ENCODE assay signal across 9 cellular contexts in the genomic region with DNA sequence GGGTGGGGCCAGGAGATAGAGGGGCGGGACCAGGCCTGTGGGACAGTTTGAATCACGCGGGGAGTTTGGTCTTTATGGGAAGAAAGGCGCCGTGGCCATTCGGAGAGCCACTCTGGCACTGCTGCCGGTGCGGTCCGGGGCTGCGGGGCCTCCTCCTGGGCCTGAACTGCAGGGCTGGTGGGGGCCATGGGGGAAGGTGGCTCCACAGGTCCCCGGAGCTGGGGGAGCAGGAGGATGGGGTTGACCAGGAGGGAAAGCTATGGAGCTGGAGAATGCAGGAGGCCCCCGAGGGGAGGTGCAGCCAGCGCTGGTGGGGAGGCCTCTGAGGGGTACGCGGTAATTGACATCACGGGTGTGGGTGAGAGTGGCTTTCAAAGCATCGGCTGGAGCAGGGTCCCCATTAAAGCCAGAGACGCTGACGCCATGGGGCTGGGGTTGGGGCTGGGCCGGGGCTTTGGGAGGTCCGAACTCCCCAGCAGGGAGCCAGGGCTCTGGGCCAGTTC. TPM values are rescaled to one million over a fixed set of nuclear protein-coding genes. Genes with fewer than 3 reads are reported as not detected.
A peak's percentile ranks its signal among the peaks of the same experiment; 100 is the strongest.
DNase-seq lines count a peak whose midpoint lies in the region; ATAC-seq and TF ChIP-seq lines count a peak whose summit lies in the region.
"Had no signal": no experiment of that assay in that cellular context is flagged by ENCODE, and none has a peak within 500 bp of the region (broad histone marks: within the 10 kb centered on the region; RNA-seq: fewer than 3 reads in every experiment).

No MANE protein-coding gene starts in this region.

- DNase-seq in DND-41 (peak; percentile 51), neuronal stem cell (ENCODE audit: low spot score) (no peak), A673 (ENCODE audit: low spot score) (no peak), hypothalamus (lab: John Stamatoyannopoulos, UW) (no peak), DMS79 (lab: John Stamatoyannopoulos, UW) (no peak)

- H4K8ac ChIP-seq in neuronal stem cell (ENCODE audit: low read depth, low read length): no peak overlapping the region

- CTCF ChIA-PET in A673 (lab: Charles Lee): interaction anchor here (1.0 to 1.4 kb wide), 3 partner anchors 27 to 186 kb away, joined by 3 to 27 read pairs (median 5); no protein-coding TSS in a partner anchor

- peaks cover 62% of the 10 kb centered on the region for H3K27me3 Mint-ChIP-seq in brain

- H3K4me1 ChIP-seq in DND-41 (ENCODE audit: insufficient read depth, low read length) (peaks cover 76% of the 10 kb centered on the region), HUES64 (ENCODE audit: insufficient read depth, low read length) (peaks cover 14% of the 10 kb centered on the region; the same call in 1 of the 2 replicates), neuronal stem cell (ENCODE audit: control insufficient read depth in 2 of 2, insufficient read depth in 1 of 2, low read depth in 1 of 2, low read length in 2 of 2) (peaks cover 7 to 18% of the 10 kb centered on the region in 2 donors), A673 (ENCODE audit: insufficient read depth, low read length, poor library complexity, severe bottlenecking) (peaks cover 15% of the 10 kb centered on the region)

- H3K79me2 ChIP-seq in DND-41 (ENCODE audit: insufficient read depth, low read length): peaks cover 54% of the 10 kb centered on the region

- H3K9ac ChIP-seq in DND-41 (ENCODE audit: low read depth, low read length) (peak overlapping the region; percentile 95), HUES64 (ENCODE audit: low read depth, low read length) (no peak overlapping the region), neuronal stem cell (ENCODE audit: low read depth, low read length, poor library complexity) (no peak overlapping the region)

- peak overlapping the region; percentile 85 for H3K18ac ChIP-seq in neuronal stem cell (ENCODE audit: low read length)

- TF ChIP-seq CTCF in DND-41 (IDR thresholded peaks at IDR 0.05; ENCODE audit: borderline replicate concordance, extremely low read depth, low read length, poor library complexity, severe bottlenecking) (no peak), brain (conservative IDR thresholded peaks at IDR 0.05) (no peak), A673 (conservative IDR thresholded peaks at IDR 0.05; ENCODE audit: low read depth, low read length) (no peak)

- ATAC-seq in DND-41 (ENCODE audit: insufficient read depth, low read depth) (no peak), HG02973 (IDR thresholded peaks at IDR 0.05; ENCODE audit: unreplicated experiment) (no peak)

- 12% methylated on average over 21 of the region's 21 CpGs for WGBS in HUES64
- no CpG with 5 or more reads among the region's 21 CpGs for WGBS in neuronal stem cell (ENCODE audit: extremely low coverage in 2 of 2, insufficient read length in 2 of 2, insufficient replicate concordance in 1 of 2), 2 donors

- POLR2A ChIA-PET in A673 (lab: Charles Lee; ENCODE audit: low non-redundant PET): no interaction called here

- H3K4me3 ChIP-seq in DND-41 (ENCODE audit: low read depth in 1 of 2, low read length in 2 of 2) (peak overlapping the region in 1 of 2 experiments; percentile 95; a peak in 3 of 4 replicates), HUES64 (ENCODE audit: low read length) (peak overlapping the region; percentile 40), neuronal stem cell (ENCODE audit: low read length in 2 of 2) (peak overlapping the region in 1 of 2 donors; percentile 14), A673 (ENCODE audit: low read depth, low read length, poor library complexity, severe bottlenecking) (no peak overlapping the region)

- H3K4me2 ChIP-seq in DND-41 (ENCODE audit: insufficient read depth, low read length) (peak overlapping the region; percentile 97), neuronal stem cell (ENCODE audit: insufficient read depth, low read length, poor library complexity, severe bottlenecking) (peak overlapping the region; percentile 18)

- H4K20me1 ChIP-seq in DND-41 (ENCODE audit: insufficient read depth, low read length): peaks cover 15% of the 10 kb centered on the region

- H2BK12ac ChIP-seq in neuronal stem cell (ENCODE audit: low read length): peak overlapping the region; percentile 16

- BruUV-seq in A673 (replicated peaks; lab: Mats Ljungman, UMichigan): no TSS peak

- H3K4ac ChIP-seq in neuronal stem cell (ENCODE audit: low read length): no peak overlapping the region

- peak overlapping the region; percentile 56 for H3K14ac ChIP-seq in neuronal stem cell (ENCODE audit: low read length)

- peaks cover 33% of the 10 kb centered on the region for H3K4me1 Mint-ChIP-seq in brain

- H3K36me3 ChIP-seq in DND-41 (ENCODE audit: insufficient read depth, low read length) (peaks cover 21% of the 10 kb centered on the region), HUES64 (ENCODE audit: insufficient read depth, low read length) (no peaks in the 10 kb centered on the region), neuronal stem cell (replicated peaks in 1 of 2; ENCODE audit: control insufficient read depth in 2 of 2, insufficient read depth in 2 of 2, low read length in 2 of 2) (no peaks in the 10 kb centered on the region), A673 (ENCODE audit: insufficient read depth, low read length, poor library complexity, severe bottlenecking) (no peaks in the 10 kb centered on the region)

- no peak overlapping the region; the same call in 1 of the 2 replicates for H2AFZ ChIP-seq in DND-41 (ENCODE audit: low read depth, low read length)
- peak overlapping the region; percentile 45 for H2AFZ ChIP-seq in neuronal stem cell (ENCODE audit: low read length)

- H2BK5ac ChIP-seq in neuronal stem cell (ENCODE audit: low read length): peak overlapping the region; percentile 60

- H2BK15ac ChIP-seq in neuronal stem cell (ENCODE audit: low read length): peak overlapping the region; percentile 89

- peak overlapping the region; percentile 59 to 76 (median 75) for H3K4me3 Mint-ChIP-seq in brain

- peaks cover 7% of the 10 kb centered on the region for H3K36me3 Mint-ChIP-seq in brain

- no peak overlapping the region for H3K27ac Mint-ChIP-seq in brain

- H3K79me1 ChIP-seq in neuronal stem cell (ENCODE audit: low read depth, low read length): peaks cover 3% of the 10 kb centered on the region

- no peak overlapping the region for H4K91ac ChIP-seq in neuronal stem cell (ENCODE audit: low read depth, low read length, poor library complexity)

- H3K9me3 Mint-ChIP-seq in brain: peaks cover 11 to 17% (median 11%) of the 10 kb centered on the region in 5 experiments

- intact Hi-C loops in A673 (cut with micrococcal nuclease; ENCODE audit: unreplicated experiment): loop anchor here (1.0 to 10.0 kb wide), 4 partner anchors 36 to 186 kb away; no protein-coding TSS in a partner anchor

- peak overlapping the region; percentile 64 for H2BK120ac ChIP-seq in neuronal stem cell (ENCODE audit: low read depth, low read length)

- H3K9me3 ChIP-seq in DND-41 (ENCODE audit: insufficient read depth, low read length, severe bottlenecking): peaks cover 24% of the 10 kb centered on the region
- H3K9me3 ChIP-seq in HUES64 (ENCODE audit: insufficient read depth, low read depth, low read length): peaks cover 12% of the 10 kb centered on the region
- peaks cover 4 to 12% of the 10 kb centered on the region in 2 donors for H3K9me3 ChIP-seq in neuronal stem cell (replicated peaks in 1 of 2; ENCODE audit: control insufficient read depth in 2 of 2, insufficient read depth in 1 of 2, low read depth in 1 of 2, low read length in 2 of 2)
- H3K9me3 ChIP-seq in A673 (ENCODE audit: low read depth, low read length, poor library complexity, severe bottlenecking): peaks cover 10% of the 10 kb centered on the region

- H3K27me3 ChIP-seq in DND-41 (ENCODE audit: insufficient read depth, low read length, poor library complexity) (peaks cover 4% of the 10 kb centered on the region), HUES64 (ENCODE audit: insufficient read depth, low read length) (peaks cover 89% of the 10 kb centered on the region), neuronal stem cell (ENCODE audit: control insufficient read depth in 3 of 3, insufficient read depth in 3 of 3, low read depth in 1 of 3, low read length in 3 of 3) (peaks cover 49 to 73% (median 60%) of the 10 kb centered on the region in 3 experiments), A673 (replicated peaks; ENCODE audit: insufficient read depth, low read depth, low read length, poor library complexity) (peaks cover 89% of the 10 kb centered on the region)

- peak overlapping the region; percentile 94 for H3K23ac ChIP-seq in neuronal stem cell (ENCODE audit: low read depth, low read length, poor library complexity)

- H3K27ac ChIP-seq in DND-41 (ENCODE audit: low read length) (peak overlapping the region; percentile 94), HUES64 (ENCODE audit: low read depth, low read length) (no peak overlapping the region), neuronal stem cell (replicated peaks; ENCODE audit: low read length) (no peak overlapping the region), A673 (ENCODE audit: low read depth, low read length, poor library complexity, severe bottlenecking) (no peak overlapping the region)

- peak overlapping the region; percentile 16 for H2AK5ac ChIP-seq in neuronal stem cell (ENCODE audit: low read depth, low read length)

RNA-seq across cellular contexts. Expression of a gene that starts 1.8 kb away (rescaled TPM):
- not detected for polyA plus RNA-seq in HUES64 (2013, experiment 1 of 2)
- not detected for polyA plus RNA-seq in HUES64 (2013, experiment 2 of 2)
- not detected for polyA plus RNA-seq in brain (ENCODE audit: insufficient read depth, low read depth, low replicate concordance)
- not detected for polyA plus RNA-seq in neuronal stem cell (2013, experiment 1 of 2)
- not detected for polyA plus RNA-seq in neuronal stem cell (2013, experiment 2 of 2)
- total RNA-seq in A673 (2021): not detected in 2 replicates
- total RNA-seq: esophagus mucosa had no signal

RNA-seq across cellular contexts. Expression of a gene that starts 56.1 kb away (rescaled TPM):
- 6.0 TPM for polyA plus RNA-seq in HUES64 (2013, experiment 1 of 2)
- 6.9 TPM for polyA plus RNA-seq in HUES64 (2013, experiment 2 of 2)
- 0.20 TPM for polyA plus RNA-seq in brain (ENCODE audit: insufficient read depth, low read depth, low replicate concordance)
- polyA plus RNA-seq in neuronal stem cell (2013, experiment 1 of 2): 1.6 TPM
- polyA plus RNA-seq in neuronal stem cell (2013, experiment 2 of 2): 1.9 TPM
- 0.17 TPM in 1 of 2 replicates, not detected in the other for total RNA-seq in A673 (2021)
